In genomic region chr4:184420402-184420801, GRCh38 we compare ENCODE assay signal across 16 cellular contexts. TPM values are rescaled to one million over a fixed set of nuclear protein-coding genes. Genes with fewer than 3 reads are reported as not detected.
A peak's percentile ranks its signal among the peaks of the same experiment; 100 is the strongest.
DNase-seq lines count a peak whose midpoint lies in the region; ATAC-seq, FAIRE-seq and TF ChIP-seq lines count a peak whose summit lies in the region.
"Had no signal": no experiment of that assay in that cellular context is flagged by ENCODE, and none has a peak within 500 bp of the region (broad histone marks: within the 10 kb centered on the region; RNA-seq: fewer than 3 reads in every experiment).

No MANE protein-coding gene starts in this region.

- H3K4me3 ChIP-seq in naive thymus-derived CD4-positive, alpha-beta T cell (ENCODE audit: low read length) = no peak overlapping the region
- no peak overlapping the region for H3K4me3 ChIP-seq in thyroid gland (replicated peaks in 1 of 3)
- H3K4me3 ChIP-seq: right lobe of liver, tibial artery had no signal

- intact Hi-C loops in naive thymus-derived CD4-positive, alpha-beta T cell (cut with micrococcal nuclease) = loop anchor here (2.0 kb wide), 2 partner anchors 32 to 42 kb away; no protein-coding TSS in a partner anchor
- intact Hi-C loops in thyroid gland (cut with DNase I) = no loop called here

- H3K9me3 ChIP-seq in naive thymus-derived CD4-positive, alpha-beta T cell (ENCODE audit: control insufficient read depth in 2 of 3, low read length in 3 of 3) = no peaks in the 10 kb centered on the region
- H3K9me3 ChIP-seq in thyroid gland = no peaks in the 10 kb centered on the region
- H3K9me3 ChIP-seq: right lobe of liver had no signal

- no peaks in the 10 kb centered on the region for H3K27me3 Mint-ChIP-seq in activated CD4-positive, alpha-beta memory T cell treated with anti-CD3 and anti-CD28 coated beads, Interleukin-2, amount 10 ng/mL, durations not matched to agents 7 days and 5 days
- H3K27me3 Mint-ChIP-seq in naive thymus-derived CD4-positive, alpha-beta T cell = no peaks in the 10 kb centered on the region

- peaks cover 26 to 52% of the 10 kb centered on the region in 2 donors for H3K4me1 ChIP-seq in naive thymus-derived CD4-positive, alpha-beta T cell (ENCODE audit: control insufficient read depth in 2 of 2, insufficient read depth in 2 of 2, low read length in 2 of 2)
- peaks cover 3 to 14% of the 10 kb centered on the region in 2 donors for H3K4me1 ChIP-seq in thyroid gland

- peak overlapping the region; percentile 98 for H3K27ac Mint-ChIP-seq in activated CD4-positive, alpha-beta memory T cell treated with anti-CD3 and anti-CD28 coated beads, Interleukin-2, amount 10 ng/mL, durations not matched to agents 7 days and 5 days
- H3K27ac Mint-ChIP-seq in naive thymus-derived CD4-positive, alpha-beta T cell = peak overlapping the region; percentile 67 to 95 (median 89)

- TF ChIP-seq POLR2A in GM12891 (IDR thresholded peaks at IDR 0.05; ENCODE audit: low read depth, low read length) (no peak), thyroid gland (IDR thresholded peaks at IDR 0.05) (no peak)

- no peak for TF ChIP-seq CTCF in thyroid gland (IDR thresholded peaks at IDR 0.05)

- H3K4me3 Mint-ChIP-seq in activated CD4-positive, alpha-beta memory T cell treated with anti-CD3 and anti-CD28 coated beads, Interleukin-2, amount 10 ng/mL, durations not matched to agents 7 days and 5 days = peak overlapping the region; percentile 67
- H3K4me3 Mint-ChIP-seq in naive thymus-derived CD4-positive, alpha-beta T cell = peak overlapping the region in 6 of 10 donors; percentile 39 to 79 (median 60)

- DNase-seq in GM12891 (ENCODE audit: insufficient read length, low spot score) (no peak), thyroid gland (no peak)
- peak; percentile 45 for DNase-seq in activated CD4-positive, alpha-beta memory T cell treated with anti-CD3 and anti-CD28 coated beads, Interleukin-2, amount 10 ng/mL, durations not matched to agents 7 days and 5 days
- DNase-seq in naive thymus-derived CD4-positive, alpha-beta T cell = no peak
- DNase-seq: activated CD8-positive, alpha-beta memory T cell treated with anti-CD3 and anti-CD28 coated beads for 24 hours; islet precursor cell; NCI-H2029 treated with DMSO at 0.1 percent for 48 hours; NCI-H82; right lobe of liver; tibial artery had no signal

- FAIRE-seq in GM12891 (lab: Jason Lieb, UNC) = peak; percentile 41
- FAIRE-seq: endometrium had no signal

- peaks cover 0 to 25% (median 6%) of the 10 kb centered on the region in 3 experiments for H3K36me3 ChIP-seq in naive thymus-derived CD4-positive, alpha-beta T cell (ENCODE audit: control insufficient read depth in 2 of 3, insufficient read depth in 3 of 3, low read length in 3 of 3)
- H3K36me3 ChIP-seq in thyroid gland = peaks cover 10 to 18% of the 10 kb centered on the region in 2 donors

- POLR2A ChIA-PET in activated CD4-positive, alpha-beta memory T cell treated with anti-CD3 and anti-CD28 coated beads, Interleukin-2, amount 10 ng/mL, durations not matched to agents 7 days and 5 days (lab: Charles Lee) = interaction anchor here (0.6 to 3.5 kb wide), 24 partner anchors 10 to 313 kb away, joined by 3 to 35 read pairs (median 4); partner anchors contain the start of genes CASP3, CENPU, IRF2 and PRIMPOL
- POLR2A ChIA-PET in naive thymus-derived CD4-positive, alpha-beta T cell (lab: Charles Lee) = interaction anchor here (0.5 to 1.6 kb wide), 4 partner anchors 51 to 1784 kb away, joined by 3 to 6 read pairs (median 4); partner anchors contain the start of gene IRF2

- 92 to 94% methylated on average over 5 of the region's 5 CpGs for WGBS in thyroid gland, 2 donors

- H3K27ac ChIP-seq in naive thymus-derived CD4-positive, alpha-beta T cell (ENCODE audit: low read depth, low read length) = peak overlapping the region; percentile 41
- no peak overlapping the region for H3K27ac ChIP-seq in thyroid gland
- H3K27ac ChIP-seq: right lobe of liver, tibial artery had no signal

- peaks cover 85% of the 10 kb centered on the region for H3K4me1 Mint-ChIP-seq in activated CD4-positive, alpha-beta memory T cell treated with anti-CD3 and anti-CD28 coated beads, Interleukin-2, amount 10 ng/mL, durations not matched to agents 7 days and 5 days
- H3K4me1 Mint-ChIP-seq in naive thymus-derived CD4-positive, alpha-beta T cell = peaks cover 46 to 83% (median 73%) of the 10 kb centered on the region in 7 donors

- H3K27me3 ChIP-seq in naive thymus-derived CD4-positive, alpha-beta T cell (ENCODE audit: control insufficient read depth in 2 of 2, insufficient read depth in 2 of 2, low read length in 2 of 2) = no peaks in the 10 kb centered on the region
- H3K27me3 ChIP-seq in thyroid gland = no peaks in the 10 kb centered on the region
- H3K27me3 ChIP-seq: right lobe of liver, tibial artery had no signal

- CTCF ChIA-PET in activated CD4-positive, alpha-beta memory T cell treated with anti-CD3 and anti-CD28 coated beads, Interleukin-2, amount 10 ng/mL, durations not matched to agents 7 days and 5 days (lab: Charles Lee) = interaction anchor here (1.1 to 2.1 kb wide), 8 partner anchors 11 to 183 kb away, joined by 3 to 10 read pairs (median 3); no protein-coding TSS in a partner anchor
- CTCF ChIA-PET in naive thymus-derived CD4-positive, alpha-beta T cell (lab: Charles Lee) = interaction anchor here (1.0 to 1.7 kb wide), 2 partner anchors 8 to 16 kb away, joined by 3 to 5 read pairs; no protein-coding TSS in a partner anchor

- ATAC-seq in GM19452 (IDR thresholded peaks at IDR 0.05; ENCODE audit: unreplicated experiment) = peak; percentile 6
- no peak for ATAC-seq in naive thymus-derived CD4-positive, alpha-beta T cell
- no peak for ATAC-seq in GM21528 (IDR thresholded peaks at IDR 0.05; ENCODE audit: low FRiP score, unreplicated experiment)
- no peak for ATAC-seq in GM18861 (IDR thresholded peaks at IDR 0.05; ENCODE audit: unreplicated experiment)
- ATAC-seq in HG03432 (IDR thresholded peaks at IDR 0.05; ENCODE audit: unreplicated experiment) = no peak
- ATAC-seq: SK-N-SH treated with all-trans-retinoic acid at 6 μM for 48 hours had no signal

- H3K36me3 Mint-ChIP-seq in activated CD4-positive, alpha-beta memory T cell treated with anti-CD3 and anti-CD28 coated beads, Interleukin-2, amount 10 ng/mL, durations not matched to agents 7 days and 5 days (ENCODE audit: low read depth) = peaks cover 73% of the 10 kb centered on the region
- peaks cover 19 to 62% (median 49%) of the 10 kb centered on the region in 5 donors for H3K36me3 Mint-ChIP-seq in naive thymus-derived CD4-positive, alpha-beta T cell

- H3K9me3 Mint-ChIP-seq in activated CD4-positive, alpha-beta memory T cell treated with anti-CD3 and anti-CD28 coated beads, Interleukin-2, amount 10 ng/mL, durations not matched to agents 7 days and 5 days = no peaks in the 10 kb centered on the region
- peaks cover 0 to 9% (median 3%) of the 10 kb centered on the region in 11 donors for H3K9me3 Mint-ChIP-seq in naive thymus-derived CD4-positive, alpha-beta T cell

TF ChIP-seq in GM12891, 5 proteins besides CTCF, POLR2A, EP300 and RAD21:
- TF ChIP-seq POLR2AphosphoS5 (IDR thresholded peaks at IDR 0.05; ENCODE audit: low read depth, low read length) = no peak
TF ChIP-seq in GM12891: peak in this region for 0.

RNA-seq across cellular contexts. Expression of gene IRF2, which starts 53.9 kb away (rescaled TPM):
- 53.8 TPM for polyA plus RNA-seq in GM12891 (2012; ENCODE audit: low read depth, missing spikeins)
- 10 to 100 TPM; 77.2 to 78.5 TPM for total RNA-seq in activated CD4-positive, alpha-beta memory T cell treated with anti-CD3 and anti-CD28 coated beads, Interleukin-2, amount 10 ng/mL, durations not matched to agents 7 days and 5 days
- total RNA-seq in naive thymus-derived CD4-positive, alpha-beta T cell = 10 to 100 TPM; 31.2 to 86.3 (median 75.0) TPM
- polyA plus RNA-seq in naive thymus-derived CD4-positive, alpha-beta T cell = 10 to 100 TPM; 83.5 to 87.0 TPM
- 10 to 100 TPM; 24.7 to 39.8 (median 34.5) TPM for total RNA-seq in thyroid gland
